19 cellular contexts compared by ENCODE assay signal in the genomic region with DNA sequence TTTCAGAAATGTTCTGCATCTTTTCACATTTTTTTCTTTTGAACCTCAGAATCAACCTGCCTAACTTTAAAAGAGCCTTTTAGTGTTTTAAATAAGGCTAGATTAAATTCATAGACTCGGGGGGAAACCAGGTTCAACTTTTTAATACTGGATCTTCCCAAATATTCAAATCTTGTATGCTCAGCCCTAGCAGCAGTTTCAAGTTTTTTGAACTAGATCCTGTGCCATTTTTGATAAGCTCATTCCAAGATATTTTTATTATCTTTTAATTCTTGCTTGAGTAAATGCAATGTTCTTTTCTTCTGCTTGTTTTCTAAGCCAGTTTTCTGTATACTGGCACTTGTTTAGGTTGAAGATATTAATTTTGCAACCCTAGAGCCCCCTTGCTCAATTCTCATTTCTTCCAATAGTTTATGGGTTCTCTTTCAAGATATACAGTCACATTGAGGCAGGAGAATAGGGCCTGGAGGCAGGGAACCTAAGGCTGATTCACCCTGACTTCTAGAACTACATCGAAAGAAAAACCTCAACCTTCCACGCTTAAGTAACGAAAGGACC. TPM values are rescaled to one million over a fixed set of nuclear protein-coding genes. Genes with fewer than 3 reads are reported as not detected.
"Had no signal": no experiment of that assay in that cellular context is flagged by ENCODE, and none has a peak within 500 bp of the region (broad histone marks: within the 10 kb centered on the region; RNA-seq: fewer than 3 reads in every experiment).

No MANE protein-coding gene starts in this region.

- ATAC-seq: effector memory CD8-positive, alpha-beta T cell; naive thymus-derived CD8-positive, alpha-beta T cell; right lobe of liver; stimulated activated naive CD8-positive, alpha-beta T cell treated with anti-CD3 and anti-CD28 coated beads, Interleukin-15, Interleukin-2, amounts not matched to agents 100 U/mL and 50 U/mL, for 24 hours had no signal

- H3K4me3 ChIP-seq: right lobe of liver, smooth muscle cell, upper lobe of left lung had no signal

- H3K9ac ChIP-seq: SK-N-SH had no signal

- DNase-seq: activated CD4-positive, alpha-beta T cell treated with anti-CD3 and anti-CD28 coated beads for 1 hour; activated CD4-positive, alpha-beta T cell treated with anti-CD3 and anti-CD28 coated beads, Interleukin-2, amount 50 U/mL, for 4 hours; activated naive CD4-positive, alpha-beta T cell treated with anti-CD3 and anti-CD28 coated beads, Interleukin-2, amount 50 U/mL, for 16 hours; amniotic stem cell; brain microvascular endothelial cell; cerebellar nuclear complex; dermis blood vessel endothelial cell; effector memory CD8-positive, alpha-beta T cell; head of caudate nucleus; naive thymus-derived CD8-positive, alpha-beta T cell; nucleus accumbens; right lobe of liver; SK-N-SH; stimulated activated naive CD8-positive, alpha-beta T cell treated with anti-CD3 and anti-CD28 coated beads, Interleukin-15, Interleukin-2, amounts not matched to agents 100 U/mL and 50 U/mL, for 24 hours; T-helper 1 cell; upper lobe of left lung had no signal

- H3K4me3 Mint-ChIP-seq: effector memory CD8-positive, alpha-beta T cell; naive thymus-derived CD8-positive, alpha-beta T cell had no signal

- H3K36me3 Mint-ChIP-seq: naive thymus-derived CD8-positive, alpha-beta T cell had no signal

- H3K27ac Mint-ChIP-seq: activated T-helper 2 cell treated with anti-CD3 and anti-CD28 coated beads, Interferon-gamma antibody, Interleukin-2, Interleukin-4, amounts not matched to agents 10 μg/mL and 5 μg/mL and 100 μg/mL, durations not matched to agents 14 hours and 24 hours and 36 hours; effector memory CD8-positive, alpha-beta T cell; naive thymus-derived CD8-positive, alpha-beta T cell; progenitor cell of endocrine pancreas had no signal

- H3K27me3 Mint-ChIP-seq: progenitor cell of endocrine pancreas had no signal

- H3K36me3 ChIP-seq: brain microvascular endothelial cell, right lobe of liver, upper lobe of left lung had no signal

- H3K27ac ChIP-seq: brain microvascular endothelial cell, right lobe of liver, upper lobe of left lung had no signal

- H3K27me3 ChIP-seq: brain microvascular endothelial cell, right lobe of liver, upper lobe of left lung had no signal

- H3K9me3 ChIP-seq: right lobe of liver, SK-N-SH, upper lobe of left lung had no signal

- H3K4me1 ChIP-seq: right lobe of liver had no signal

- H3K9me3 Mint-ChIP-seq: activated T-helper 2 cell treated with anti-CD3 and anti-CD28 coated beads, Interferon-gamma antibody, Interleukin-2, Interleukin-4, amounts not matched to agents 10 μg/mL and 5 μg/mL and 100 μg/mL, durations not matched to agents 14 hours and 24 hours and 36 hours; effector memory CD8-positive, alpha-beta T cell; naive thymus-derived CD8-positive, alpha-beta T cell had no signal

RNA-seq across cellular contexts. Expression of a gene that starts 13.1 kb away (rescaled TPM):
- total RNA-seq: activated T-helper 2 cell treated with anti-CD3 and anti-CD28 coated beads, Interferon-gamma antibody, Interleukin-2, Interleukin-4, amounts not matched to agents 10 μg/mL and 5 μg/mL and 100 μg/mL, durations not matched to agents 14 hours and 24 hours and 36 hours; dermis blood vessel endothelial cell; naive thymus-derived CD8-positive, alpha-beta T cell; right lobe of liver; smooth muscle cell had no signal
- polyA plus RNA-seq: naive thymus-derived CD8-positive, alpha-beta T cell; smooth muscle cell had no signal

RNA-seq across cellular contexts. Expression of a gene that starts 28.5 kb away (rescaled TPM):
- total RNA-seq: activated T-helper 2 cell treated with anti-CD3 and anti-CD28 coated beads, Interferon-gamma antibody, Interleukin-2, Interleukin-4, amounts not matched to agents 10 μg/mL and 5 μg/mL and 100 μg/mL, durations not matched to agents 14 hours and 24 hours and 36 hours; naive thymus-derived CD8-positive, alpha-beta T cell had no signal
- polyA plus RNA-seq: naive thymus-derived CD8-positive, alpha-beta T cell had no signal

RNA-seq across cellular contexts. Expression of a gene that starts 29.5 kb away (rescaled TPM):
- total RNA-seq: activated T-helper 2 cell treated with anti-CD3 and anti-CD28 coated beads, Interferon-gamma antibody, Interleukin-2, Interleukin-4, amounts not matched to agents 10 μg/mL and 5 μg/mL and 100 μg/mL, durations not matched to agents 14 hours and 24 hours and 36 hours had no signal
- polyA plus RNA-seq: naive thymus-derived CD8-positive, alpha-beta T cell had no signal

RNA-seq across cellular contexts. Expression of a gene that starts 53.8 kb away (rescaled TPM):
- total RNA-seq: activated T-helper 2 cell treated with anti-CD3 and anti-CD28 coated beads, Interferon-gamma antibody, Interleukin-2, Interleukin-4, amounts not matched to agents 10 μg/mL and 5 μg/mL and 100 μg/mL, durations not matched to agents 14 hours and 24 hours and 36 hours had no signal
